Comparison of ENCODE assay signal across 12 cellular contexts in genomic region chr9:128587453-128587852, GRCh38. TPM values are rescaled to one million over a fixed set of nuclear protein-coding genes. Genes with fewer than 3 reads are reported as not detected.
DNase-seq lines count a peak whose midpoint lies in the region; TF ChIP-seq lines count a peak whose summit lies in the region.
"Had no signal": no experiment of that assay in that cellular context is flagged by ENCODE, and none has a peak within 500 bp of the region (broad histone marks: within the 10 kb centered on the region; RNA-seq: fewer than 3 reads in every experiment).

No MANE protein-coding gene starts in this region.

- no peaks in the 10 kb centered on the region for H3K9me3 Mint-ChIP-seq in activated naive CD4-positive, alpha-beta T cell treated with anti-CD3 and anti-CD28 coated beads, Interleukin-2, amount 50 U/mL, for 24 hours

- no peaks in the 10 kb centered on the region for H3K9me3 ChIP-seq in ascending aorta
- H3K9me3 ChIP-seq: thoracic aorta had no signal

- H3K4me3 ChIP-seq in GM12864 (ENCODE audit: low read depth, low read length) (no peak overlapping the region), ascending aorta (no peak overlapping the region)
- H3K4me3 ChIP-seq: thoracic aorta had no signal

- peaks cover 93 to 100% of the 10 kb centered on the region in 2 donors for H3K36me3 ChIP-seq in ascending aorta

- intact Hi-C loops in ascending aorta (cut with DNase I) = no loop called here

- no peak for TF ChIP-seq CTCF in GM12864 (IDR thresholded peaks at IDR 0.05; ENCODE audit: low read depth, low read length, missing control alignments)
- TF ChIP-seq CTCF in ascending aorta (IDR thresholded peaks at IDR 0.05) = no peak

- no peak overlapping the region for H3K27ac ChIP-seq in ascending aorta
- H3K27ac ChIP-seq: thoracic aorta had no signal

- no peaks in the 10 kb centered on the region for H3K27me3 ChIP-seq in ascending aorta

- DNase-seq in GM12864 (ENCODE audit: low read depth) (peak; percentile 3), superior temporal gyrus (ENCODE audit: extremely low spot score) (no peak), ascending aorta (ENCODE audit: low spot score in 2 of 2) (no peak), inferior parietal cortex (ENCODE audit: extremely low spot score) (no peak)
- peak; percentile 15 to 31 for DNase-seq in activated CD4-positive, alpha-beta T cell treated with anti-CD3 and anti-CD28 coated beads for 24 hours (ENCODE audit: low read depth in 2 of 2)
- DNase-seq in stimulated activated CD4-positive, alpha-beta T cell treated with anti-CD3 and anti-CD28 coated beads, Interleukin-2, amount 100 ng/mL, for 48 hours = peak; percentile 14 to 31
- DNase-seq in effector CD4-positive, alpha-beta T cell = no peak
- DNase-seq: AML-193, GF-D8, NCI-H774 had no signal

- no peak overlapping the region for H3K4me3 Mint-ChIP-seq in activated naive CD4-positive, alpha-beta T cell treated with anti-CD3 and anti-CD28 coated beads, Interleukin-2, amount 50 U/mL, for 24 hours

- H3K27me3 Mint-ChIP-seq in activated naive CD4-positive, alpha-beta T cell treated with anti-CD3 and anti-CD28 coated beads, Interleukin-2, amount 50 U/mL, for 24 hours = no peaks in the 10 kb centered on the region

- peaks cover 11% of the 10 kb centered on the region for H3K4me1 Mint-ChIP-seq in activated naive CD4-positive, alpha-beta T cell treated with anti-CD3 and anti-CD28 coated beads, Interleukin-2, amount 50 U/mL, for 24 hours

- no peaks in the 10 kb centered on the region for H3K4me1 ChIP-seq in ascending aorta

- peak overlapping the region; percentile 87 for H3K27ac Mint-ChIP-seq in activated naive CD4-positive, alpha-beta T cell treated with anti-CD3 and anti-CD28 coated beads, Interleukin-2, amount 50 U/mL, for 24 hours

- peaks cover 27% of the 10 kb centered on the region for H3K36me3 Mint-ChIP-seq in activated naive CD4-positive, alpha-beta T cell treated with anti-CD3 and anti-CD28 coated beads, Interleukin-2, amount 50 U/mL, for 24 hours

RNA-seq across cellular contexts. Expression of gene SPTAN1, which starts 35.1 kb away (rescaled TPM):
- total RNA-seq in ascending aorta = 687 TPM

Comparison
In these comparisons a context has a peak if more than half of its experiments do, and no peak if none do; other contexts are left out.
1. DNase-seq: peak in GM12864 (single experiment), activated CD4-positive, alpha-beta T cell treated with anti-CD3 and anti-CD28 coated beads for 24 hours (2 of 2) and stimulated activated CD4-positive, alpha-beta T cell treated with anti-CD3 and anti-CD28 coated beads, Interleukin-2, amount 100 ng/mL, for 48 hours (2 of 2); none in superior temporal gyrus (single experiment), effector CD4-positive, alpha-beta T cell (single experiment), ascending aorta (0 of 2) and inferior parietal cortex (single experiment).